33 cellular contexts compared by ENCODE assay signal in the genomic region with DNA sequence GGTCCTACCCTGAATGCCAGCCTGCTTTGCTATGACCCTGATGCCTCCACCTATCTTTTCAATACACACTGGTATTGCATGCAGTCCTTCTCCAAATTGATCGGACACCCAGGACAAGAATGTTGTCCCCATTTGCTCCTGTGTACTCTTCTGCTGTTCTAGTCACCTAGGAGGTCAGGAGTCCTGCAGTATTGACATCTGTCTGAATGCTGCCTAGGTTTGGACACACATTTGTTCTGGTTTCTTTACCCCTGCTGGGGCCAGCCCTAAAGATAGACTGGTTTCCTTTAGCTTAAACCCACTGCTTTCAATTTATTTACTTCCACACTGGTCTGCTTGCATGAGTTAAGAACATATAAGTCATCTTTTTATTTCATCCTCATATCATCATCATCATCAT.
"Had no signal": no experiment of that assay in that cellular context is flagged by ENCODE, and none has a peak within 500 bp of the region (broad histone marks: within the 10 kb centered on the region; RNA-seq: fewer than 3 reads in every experiment).

No MANE protein-coding gene starts in this region.

- ATAC-seq: PC-3 had no signal

- H3K27ac ChIP-seq: KMS-11, Peyer's patch, SJSA1 had no signal

- H3K4me3 ChIP-seq: Peyer's patch, SJSA1 had no signal

- H3K9ac ChIP-seq: KMS-11, SK-N-SH had no signal

- DNase-seq: Karpas-422, KBM-7, NCI-H1048, NCI-H1092 treated with DMSO at 0.1 percent for 48 hours, NCI-H1105 treated with DMSO at 0.1 percent for 48 hours, NCI-H1417, NCI-H1436, NCI-H146, NCI-H1694, NCI-H187, NCI-H1930, NCI-H2029 treated with DMSO at 0.1 percent for 48 hours, NCI-H2081 treated with DMSO at 0.1 percent for 48 hours, NCI-H2107, NCI-H2171, NCI-H226, NCI-H446 treated with DMSO at 0.1 percent for 48 hours, NCI-H510A, NCI-H524, NCI-H526, NCI-H69, NCI-H748 treated with DMSO at 0.1 percent for 48 hours, NCI-H82, OCI-M1, PC-3, Peyer's patch, Right ventricle myocardium superior, RPMI8226, SHP77 treated with DMSO at 0.1 percent for 48 hours, SK-N-SH, SW 1271 had no signal

- H3K4me1 ChIP-seq: Peyer's patch had no signal

- H3K9me3 ChIP-seq: Peyer's patch, SJSA1, SK-N-SH had no signal

- H3K36me3 ChIP-seq: Peyer's patch, SJSA1 had no signal

- H3K27me3 ChIP-seq: Peyer's patch, SJSA1 had no signal

- H3K4me2 ChIP-seq: KMS-11, SK-N-SH had no signal
